Comparison of ENCODE assay signal across 29 cellular contexts in genomic region chr9:699396-699795, GRCh38.
A peak's percentile ranks its signal among the peaks of the same experiment; 100 is the strongest.
DNase-seq lines count a peak whose midpoint lies in the region; ATAC-seq, FAIRE-seq and TF ChIP-seq lines count a peak whose summit lies in the region.
"Had no signal": no experiment of that assay in that cellular context is flagged by ENCODE, and none has a peak within 500 bp of the region (broad histone marks: within the 10 kb centered on the region; RNA-seq: fewer than 3 reads in every experiment).

No MANE protein-coding gene starts in this region.

- FAIRE-seq in frontal cortex (lab: Jason Lieb, UNC), result no peak
- FAIRE-seq: endothelial cell of umbilical vein, pancreas had no signal

- no peak overlapping the region for H3K4ac ChIP-seq in mesenchymal stem cell (ENCODE audit: low read depth in 1 of 2, low read length in 2 of 2)

- H2AK5ac ChIP-seq in mesenchymal stem cell (ENCODE audit: low read length, severe bottlenecking), result no peak overlapping the region

- H3K9me3 ChIP-seq in mesenchymal stem cell (ENCODE audit: control insufficient read depth, low read length), result no peaks in the 10 kb centered on the region
- H3K9me3 ChIP-seq in osteoblast (ENCODE audit: low read depth, low read length), result no peaks in the 10 kb centered on the region
- H3K9me3 ChIP-seq: adrenal gland, heart right ventricle, pancreas, right lobe of liver, SJSA1 had no signal

- H2BK5ac ChIP-seq in mesenchymal stem cell (ENCODE audit: low read depth, low read length, poor library complexity, severe bottlenecking), result no peak overlapping the region

- H3K27me3 ChIP-seq in mesenchymal stem cell (ENCODE audit: control insufficient read depth in 1 of 2, insufficient read depth in 1 of 2, low read length in 2 of 2), result no peaks in the 10 kb centered on the region
- H3K27me3 ChIP-seq in osteoblast (ENCODE audit: insufficient read depth, low read length), result no peaks in the 10 kb centered on the region
- H3K27me3 ChIP-seq: adrenal gland, heart right ventricle, pancreas, right lobe of liver, SJSA1 had no signal

- no peak for DNase-seq in HFFc6
- DNase-seq in mesenchymal stem cell, result peak; percentile 7
- no peak for DNase-seq in substantia nigra (lab: John Stamatoyannopoulos, UW)
- no peak for DNase-seq in osteoblast (ENCODE audit: insufficient read length, low spot score, missing footprints)
- no peak for DNase-seq in DMS79 (lab: John Stamatoyannopoulos, UW)
- DNase-seq in frontal cortex (ENCODE audit: low spot score in 2 of 2), result no peak
- DNase-seq: activated CD4-positive, alpha-beta T cell treated with anti-CD3 and anti-CD28 coated beads for 4 hours; activated CD8-positive, alpha-beta memory T cell treated with anti-CD3 and anti-CD28 coated beads for 24 hours; activated gamma-delta T cell treated with Interleukin-2 at 50 U/mL for 16 hours; activated T-cell treated with anti-CD3 and anti-CD28 coated beads, Interleukin-2, amount 50 U/mL, for 1 hour; adrenal gland; dermis blood vessel endothelial cell; DMS79 treated with DMSO at 0.1 percent for 48 hours; H9; heart right ventricle; Karpas-422; MV-4-11; NCI-H146; NK-92 treated with Interleukin-12 subunit alpha and Interleukin-12 subunit beta, amount 100 ng/mL, for 24 hours; pancreas; right lobe of liver; stimulated activated CD4-positive, alpha-beta T cell treated with anti-CD3 and anti-CD28 coated beads, Interleukin-15, amount 100 ng/mL, for 24 hours had no signal

- no peak for ATAC-seq in GM21825 (IDR thresholded peaks at IDR 0.05; ENCODE audit: unreplicated experiment)
- ATAC-seq: heart right ventricle; left lobe of liver; natural killer cell treated with Interleukin-12 subunit alpha and Interleukin-12 subunit beta and Interleukin-15 and Interleukin-18, amount 100 ng/mL, for 72 hours; pancreas; right lobe of liver had no signal

- H2BK12ac ChIP-seq in mesenchymal stem cell (ENCODE audit: low read length in 2 of 2), result peak overlapping the region in 1 of 2 experiments; percentile 63

- H3K27ac ChIP-seq in mesenchymal stem cell (ENCODE audit: low read length, poor library complexity, severe bottlenecking) (no peak overlapping the region), substantia nigra (ENCODE audit: low read depth, low read length, poor library complexity, severe bottlenecking) (peak overlapping the region; percentile 27), osteoblast (ENCODE audit: low read depth, low read length) (no peak overlapping the region)
- H3K27ac ChIP-seq: pancreas, SJSA1 had no signal

- peaks cover 33% of the 10 kb centered on the region for H3K36me3 Mint-ChIP-seq in HFFc6 (ENCODE audit: low read depth)
- H3K36me3 Mint-ChIP-seq in brain, result no peaks in the 10 kb centered on the region
- H3K36me3 Mint-ChIP-seq: natural killer cell treated with Interleukin-12 subunit alpha and Interleukin-12 subunit beta and Interleukin-15 and Interleukin-18, amount 100 ng/mL, for 72 hours had no signal

- H3K36me3 ChIP-seq in mesenchymal stem cell (ENCODE audit: control insufficient read depth in 1 of 2, insufficient read depth in 2 of 2, low read depth in 1 of 2, low read length in 2 of 2) (peaks cover 0 to 21% of the 10 kb centered on the region in 2 experiments), osteoblast (ENCODE audit: insufficient read depth, low read length) (no peaks in the 10 kb centered on the region)
- H3K36me3 ChIP-seq: adrenal gland, pancreas, SJSA1 had no signal

- no peak overlapping the region for H3K18ac ChIP-seq in mesenchymal stem cell (ENCODE audit: low read depth in 1 of 2, low read length in 2 of 2)

- H3K4me3 Mint-ChIP-seq in HFFc6 (peak overlapping the region; percentile 33; the same call in 1 of the 2 replicates), brain (peak overlapping the region in 1 of 5 experiments; percentile 9)
- H3K4me3 Mint-ChIP-seq: H9; natural killer cell treated with Interleukin-12 subunit alpha and Interleukin-12 subunit beta and Interleukin-15 and Interleukin-18, amount 100 ng/mL, for 72 hours; T-helper 1 cell treated with Interleukin-12 subunit alpha and Interleukin-12 subunit beta and Interleukin-4 antibody, amounts not matched to agents 30 μg/mL and 1 μg/mL, for 36 hours had no signal

- H3K4me1 Mint-ChIP-seq in HFFc6 (ENCODE audit: low read depth) (peaks cover 89% of the 10 kb centered on the region), brain (peaks cover 50% of the 10 kb centered on the region)

- H3K4me2 ChIP-seq in mesenchymal stem cell (ENCODE audit: low read length, poor library complexity, severe bottlenecking), result no peak overlapping the region
- no peak overlapping the region for H3K4me2 ChIP-seq in osteoblast (ENCODE audit: insufficient read depth, low read length)

- H3K9me3 Mint-ChIP-seq in HFFc6 (no peaks in the 10 kb centered on the region), brain (no peaks in the 10 kb centered on the region)
- H3K9me3 Mint-ChIP-seq: H9; natural killer cell treated with Interleukin-12 subunit alpha and Interleukin-12 subunit beta and Interleukin-15 and Interleukin-18, amount 100 ng/mL, for 72 hours; T-helper 1 cell treated with Interleukin-12 subunit alpha and Interleukin-12 subunit beta and Interleukin-4 antibody, amounts not matched to agents 30 μg/mL and 1 μg/mL, for 36 hours had no signal

- H4K20me1 ChIP-seq in osteoblast (ENCODE audit: insufficient read depth, low read length), result no peaks in the 10 kb centered on the region

- H2AFZ ChIP-seq in mesenchymal stem cell (ENCODE audit: low read depth, low read length), result no peak overlapping the region
- no peak overlapping the region for H2AFZ ChIP-seq in osteoblast (ENCODE audit: low read length)

- H3K4me1 ChIP-seq in mesenchymal stem cell (ENCODE audit: control insufficient read depth, insufficient read depth, low read depth, low read length) (peaks cover 16% of the 10 kb centered on the region), osteoblast (ENCODE audit: insufficient read depth, low read length) (peaks cover 49% of the 10 kb centered on the region)

- H3K14ac ChIP-seq in mesenchymal stem cell (ENCODE audit: low read length in 2 of 2), result no peak overlapping the region

- H4K91ac ChIP-seq in mesenchymal stem cell (ENCODE audit: low read length), result no peak overlapping the region

- H3K27ac Mint-ChIP-seq in HFFc6 (peak overlapping the region; percentile 68; the same call in 1 of the 2 replicates), brain (peak overlapping the region; percentile 42 to 86 (median 71))
- H3K27ac Mint-ChIP-seq: natural killer cell treated with Interleukin-12 subunit alpha and Interleukin-12 subunit beta and Interleukin-15 and Interleukin-18, amount 100 ng/mL, for 72 hours; T-helper 1 cell treated with Interleukin-12 subunit alpha and Interleukin-12 subunit beta and Interleukin-4 antibody, amounts not matched to agents 30 μg/mL and 1 μg/mL, for 36 hours had no signal

- H2BK15ac ChIP-seq in mesenchymal stem cell (ENCODE audit: low read depth, poor library complexity, severe bottlenecking), result no peak overlapping the region

- H3K27me3 Mint-ChIP-seq in HFFc6 (ENCODE audit: insufficient read depth) (peaks cover 7% of the 10 kb centered on the region; the same call in 1 of the 2 replicates), brain (no peaks in the 10 kb centered on the region)

- peaks cover 30% of the 10 kb centered on the region for H3K79me2 ChIP-seq in osteoblast (ENCODE audit: insufficient read depth, low read length)

- no CpG with 5 or more reads among the region's 1 CpG for WGBS in mesenchymal stem cell

- H3K23ac ChIP-seq in mesenchymal stem cell (ENCODE audit: low read length in 2 of 2), result no peak overlapping the region

- H3K9ac ChIP-seq in mesenchymal stem cell (ENCODE audit: low read length), result no peak overlapping the region

- H2BK120ac ChIP-seq in mesenchymal stem cell (ENCODE audit: low read depth, low read length), result no peak overlapping the region

- no peak overlapping the region for H3K4me3 ChIP-seq in mesenchymal stem cell (ENCODE audit: insufficient read depth in 1 of 2, low read depth in 1 of 2, low read length in 2 of 2)
- H3K4me3 ChIP-seq in osteoblast (ENCODE audit: insufficient read depth, low read length), result no peak overlapping the region
- H3K4me3 ChIP-seq: adrenal gland, heart right ventricle, pancreas, right lobe of liver, SJSA1 had no signal

- TF ChIP-seq CTCF in HFFc6 (IDR thresholded peaks at IDR 0.05) (no peak), brain (conservative IDR thresholded peaks at IDR 0.05) (no peak), osteoblast (IDR thresholded peaks at IDR 0.05; ENCODE audit: extremely low read depth, low read depth, low read length) (no peak)

- peaks cover 7% of the 10 kb centered on the region for H3K79me1 ChIP-seq in mesenchymal stem cell (replicated peaks; ENCODE audit: low read length, poor library complexity, severe bottlenecking)

- no peak overlapping the region for H4K8ac ChIP-seq in mesenchymal stem cell (ENCODE audit: low read length)
